In the genomic region with DNA sequence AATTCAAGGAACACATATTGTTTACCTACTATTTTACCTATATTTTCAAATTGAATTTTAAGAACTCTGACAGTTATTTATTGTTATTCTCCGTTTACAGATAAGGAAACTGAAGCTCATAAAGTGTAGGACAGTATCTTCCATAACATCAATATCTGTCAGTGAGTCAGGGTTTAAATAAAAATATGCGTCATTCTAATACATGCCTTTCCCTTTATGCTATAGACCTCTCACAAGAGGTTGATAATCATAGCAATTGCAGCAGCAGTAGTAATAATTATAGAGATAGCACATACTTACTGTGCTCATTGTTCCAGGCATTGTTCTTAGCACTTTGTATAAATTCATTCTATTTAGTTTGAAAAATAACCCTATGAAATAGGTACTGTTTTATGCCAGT, we compare ENCODE assay signal across 22 cellular contexts.
"Had no signal": no experiment of that assay in that cellular context is flagged by ENCODE, and none has a peak within 500 bp of the region (broad histone marks: within the 10 kb centered on the region; RNA-seq: fewer than 3 reads in every experiment).

No MANE protein-coding gene starts in this region.

- DNase-seq: Kasumi-1, MM.1S, NCI-H1092 treated with DMSO at 0.1 percent for 48 hours, NCI-H1436, NCI-H187, NCI-H2029, NCI-H2081 treated with DMSO at 0.1 percent for 48 hours, NCI-H2171, NCI-H446, NCI-H510A, NCI-H524 treated with DMSO at 0.1 percent for 48 hours, NCI-H69, NCI-H774, SHP77 treated with DMSO at 0.1 percent for 48 hours, SJCRH30 had no signal

- H3K27me3 Mint-ChIP-seq: IgD-negative memory B cell had no signal

- H3K36me3 ChIP-seq: SJCRH30 had no signal

- ATAC-seq: K562, Panc1, Right ventricle myocardium inferior, SK-N-SH treated with all-trans-retinoic acid at 6 μM for 48 hours had no signal

- H3K36me3 Mint-ChIP-seq: IgD-negative memory B cell had no signal

- H3K4me3 ChIP-seq: K562, SJCRH30 had no signal

- H3K27ac ChIP-seq: KMS-11, RWPE1, SJCRH30 had no signal

- H3K27ac Mint-ChIP-seq: IgD-negative memory B cell had no signal

- H3K4me1 ChIP-seq: SJCRH30 had no signal

- H3K4me3 Mint-ChIP-seq: IgD-negative memory B cell had no signal

- H3K4me1 Mint-ChIP-seq: IgD-negative memory B cell had no signal

- H3K9me3 ChIP-seq: SJCRH30 had no signal
